ENCODE assay signal across 18 cellular contexts in genomic region chr2:10774394-10774793, GRCh38. TPM values are rescaled to one million over a fixed set of nuclear protein-coding genes. Genes with fewer than 3 reads are reported as not detected.
A peak's percentile ranks its signal among the peaks of the same experiment; 100 is the strongest.
DNase-seq lines count a peak whose midpoint lies in the region; ATAC-seq and TF ChIP-seq lines count a peak whose summit lies in the region.
"Had no signal": no experiment of that assay in that cellular context is flagged by ENCODE, and none has a peak within 500 bp of the region (broad histone marks: within the 10 kb centered on the region; RNA-seq: fewer than 3 reads in every experiment).

No MANE protein-coding gene starts in this region.

- no peak overlapping the region for H4K91ac ChIP-seq in neuronal stem cell (ENCODE audit: low read depth, low read length, poor library complexity)

- H2BK12ac ChIP-seq in neuronal stem cell (ENCODE audit: low read length) = no peak overlapping the region

- TF ChIP-seq CTCF in 22Rv1 (IDR thresholded peaks at IDR 0.05) (no peak), left ventricle myocardium inferior (IDR thresholded peaks at IDR 0.05; ENCODE audit: borderline replicate concordance) (no peak), smooth muscle cell (IDR thresholded peaks at IDR 0.05; ENCODE audit: borderline replicate concordance, insufficient read depth, poor library complexity, severe bottlenecking) (no peak)

- H3K4me3 ChIP-seq in adipocyte (ENCODE audit: low read length) (no peak overlapping the region), left ventricle myocardium inferior (no peak overlapping the region), neuronal stem cell (ENCODE audit: low read length in 2 of 2) (no peak overlapping the region), smooth muscle cell (no peak overlapping the region)
- H3K4me3 ChIP-seq: A549 had no signal

- H3K27me3 ChIP-seq in adipocyte (replicated peaks; ENCODE audit: control insufficient read depth, insufficient read depth, low read length) (peaks cover 10% of the 10 kb centered on the region), left ventricle myocardium inferior (ENCODE audit: low read depth) (no peaks in the 10 kb centered on the region), neuronal stem cell (ENCODE audit: control insufficient read depth in 3 of 3, insufficient read depth in 3 of 3, low read depth in 1 of 3, low read length in 3 of 3) (no peaks in the 10 kb centered on the region), smooth muscle cell (ENCODE audit: low read depth) (no peaks in the 10 kb centered on the region)
- H3K27me3 ChIP-seq: neutrophil had no signal

- no peaks in the 10 kb centered on the region for H3K36me3 Mint-ChIP-seq in T-helper 17 cell (ENCODE audit: low read depth)

- H3F3A ChIP-seq in smooth muscle cell (ENCODE audit: low read depth) = no peaks in the 10 kb centered on the region

- no peaks in the 10 kb centered on the region for H3K9me3 ChIP-seq in adipocyte (ENCODE audit: control insufficient read depth, low read length)
- no peaks in the 10 kb centered on the region for H3K9me3 ChIP-seq in left ventricle myocardium inferior (replicated peaks)
- no peaks in the 10 kb centered on the region for H3K9me3 ChIP-seq in neuronal stem cell (replicated peaks in 1 of 2; ENCODE audit: control insufficient read depth in 2 of 2, insufficient read depth in 1 of 2, low read depth in 1 of 2, low read length in 2 of 2)
- H3K9me3 ChIP-seq in smooth muscle cell (replicated peaks; ENCODE audit: low read depth) = no peaks in the 10 kb centered on the region
- no peaks in the 10 kb centered on the region for H3K9me3 ChIP-seq in T-helper 17 cell (ENCODE audit: control insufficient read depth, low read length, poor library complexity, severe bottlenecking)
- H3K9me3 ChIP-seq: A549, neutrophil had no signal

- H3K27ac ChIP-seq in 22Rv1 = peak overlapping the region; percentile 18; the same call in 1 of the 2 replicates
- H3K27ac ChIP-seq in left ventricle myocardium inferior (replicated peaks) = peak overlapping the region; percentile 80
- peak overlapping the region; percentile 18 for H3K27ac ChIP-seq in neuronal stem cell (replicated peaks; ENCODE audit: low read length)
- no peak overlapping the region for H3K27ac ChIP-seq in smooth muscle cell (ENCODE audit: low read depth)
- H3K27ac ChIP-seq: A549, neutrophil had no signal

- peak overlapping the region; percentile 5 for H2BK120ac ChIP-seq in neuronal stem cell (ENCODE audit: low read depth, low read length)

- no peak overlapping the region for H3K4me2 ChIP-seq in neuronal stem cell (ENCODE audit: insufficient read depth, low read length, poor library complexity, severe bottlenecking)
- H3K4me2 ChIP-seq in smooth muscle cell = no peak overlapping the region
- H3K4me2 ChIP-seq: A549 had no signal

- H3K36me3 ChIP-seq in adipocyte (ENCODE audit: control insufficient read depth, insufficient read depth, low read length, severe bottlenecking) = peaks cover 5% of the 10 kb centered on the region
- peaks cover 16% of the 10 kb centered on the region for H3K36me3 ChIP-seq in left ventricle myocardium inferior
- peaks cover 2 to 13% of the 10 kb centered on the region in 2 donors for H3K36me3 ChIP-seq in neuronal stem cell (replicated peaks in 1 of 2; ENCODE audit: control insufficient read depth in 2 of 2, insufficient read depth in 2 of 2, low read length in 2 of 2)
- H3K36me3 ChIP-seq in smooth muscle cell (ENCODE audit: low read depth) = no peaks in the 10 kb centered on the region

- H3K14ac ChIP-seq in neuronal stem cell (ENCODE audit: low read length) = peak overlapping the region; percentile 51

- no peak overlapping the region for H3K9ac ChIP-seq in adipocyte (ENCODE audit: low read length)
- H3K9ac ChIP-seq in neuronal stem cell (ENCODE audit: low read depth, low read length, poor library complexity) = no peak overlapping the region
- no peak overlapping the region for H3K9ac ChIP-seq in smooth muscle cell (ENCODE audit: low read depth)

- H3K79me1 ChIP-seq in neuronal stem cell (ENCODE audit: low read depth, low read length) = peaks cover 4% of the 10 kb centered on the region

- no peak for ATAC-seq in T-helper 17 cell
- ATAC-seq: stimulated activated naive B cell treated with anti-CD40 and anti-IgM and Interleukin-4, amounts not matched to agents 10 μg/mL and 1 μg/mL and 100 μg/mL, for 72 hours had no signal

- no CpG with 5 or more reads among the region's 6 CpGs for WGBS in neuronal stem cell (ENCODE audit: extremely low coverage in 2 of 2, insufficient read length in 2 of 2, insufficient replicate concordance in 1 of 2), 2 donors
- 77% methylated on average over 6 of the region's 6 CpGs for WGBS in smooth muscle cell (ENCODE audit: low lambda C conversion rate)

- no peak overlapping the region for H4K8ac ChIP-seq in neuronal stem cell (ENCODE audit: low read depth, low read length)

- H2AK5ac ChIP-seq in neuronal stem cell (ENCODE audit: low read depth, low read length) = peak overlapping the region; percentile 61

- no peaks in the 10 kb centered on the region for H3K27me3 Mint-ChIP-seq in T-helper 17 cell
- H3K27me3 Mint-ChIP-seq: CD4-positive, CD25-positive, alpha-beta regulatory T cell; stimulated activated naive B cell treated with anti-CD40 and anti-IgM and Interleukin-4, amounts not matched to agents 10 μg/mL and 1 μg/mL and 100 μg/mL, for 72 hours had no signal

- peak overlapping the region; percentile 17 for H3K4ac ChIP-seq in neuronal stem cell (ENCODE audit: low read length)

- H3K23ac ChIP-seq in neuronal stem cell (ENCODE audit: low read depth, low read length, poor library complexity) = no peak overlapping the region

- intact Hi-C loops in left ventricle myocardium inferior (cut with micrococcal nuclease) = no loop called here

- no peak overlapping the region for H2BK15ac ChIP-seq in neuronal stem cell (ENCODE audit: low read length)

- peak overlapping the region; percentile 11 for H2BK5ac ChIP-seq in neuronal stem cell (ENCODE audit: low read length)

- H3K27ac Mint-ChIP-seq in T-helper 17 cell = no peak overlapping the region

- no peaks in the 10 kb centered on the region for H4K20me1 ChIP-seq in smooth muscle cell (ENCODE audit: low read depth)

- H3K4me1 ChIP-seq in adipocyte (ENCODE audit: control insufficient read depth, insufficient read depth, low read length) = no peaks in the 10 kb centered on the region
- H3K4me1 ChIP-seq in left ventricle myocardium inferior = peaks cover 33% of the 10 kb centered on the region
- peaks cover 0 to 13% of the 10 kb centered on the region in 2 donors for H3K4me1 ChIP-seq in neuronal stem cell (ENCODE audit: control insufficient read depth in 2 of 2, insufficient read depth in 1 of 2, low read depth in 1 of 2, low read length in 2 of 2)
- no peaks in the 10 kb centered on the region for H3K4me1 ChIP-seq in smooth muscle cell (ENCODE audit: low read depth)
- H3K4me1 ChIP-seq: A549 had no signal

- peak; percentile 23 for DNase-seq in adipocyte (ENCODE audit: low read depth)
- DNase-seq in left ventricle myocardium inferior = peak; percentile 34
- no peak for DNase-seq in neuronal stem cell (ENCODE audit: low spot score)
- no peak for DNase-seq in NOMO-1 treated with DMSO at 0.1 percent for 48 hours (lab: John Stamatoyannopoulos, UW; ENCODE audit: unreplicated experiment)
- no peak for DNase-seq in smooth muscle cell (lab: John Stamatoyannopoulos, UW; ENCODE audit: unreplicated experiment)
- DNase-seq in T-helper 17 cell = no peak
- DNase-seq in C1 segment of cervical spinal cord (lab: John Stamatoyannopoulos, UW) = no peak
- DNase-seq: activated CD4-positive, alpha-beta T cell treated with anti-CD3 and anti-CD28 coated beads, Interleukin-2, amount 50 U/mL, for 4 hours; activated T-cell treated with anti-CD3 and anti-CD28 coated beads, Interleukin-2, amount 50 U/mL, for 4 hours; CD4-positive, CD25-positive, alpha-beta regulatory T cell; foreskin melanocyte; NCI-H1694; NCI-H510A; stimulated activated naive B cell treated with anti-CD40 and anti-IgM and Interleukin-4, amounts not matched to agents 10 μg/mL and 1 μg/mL and 100 μg/mL, for 72 hours had no signal

- peaks cover 2% of the 10 kb centered on the region for H3K4me1 Mint-ChIP-seq in T-helper 17 cell
- H3K4me1 Mint-ChIP-seq: CD4-positive, CD25-positive, alpha-beta regulatory T cell had no signal

- no peak overlapping the region for H3K18ac ChIP-seq in neuronal stem cell (ENCODE audit: low read length)

- H2AFZ ChIP-seq in neuronal stem cell (ENCODE audit: low read length) (no peak overlapping the region), smooth muscle cell (ENCODE audit: low read depth) (no peak overlapping the region)

- H3K4me3 Mint-ChIP-seq in T-helper 17 cell = no peak overlapping the region
- H3K4me3 Mint-ChIP-seq: activated T-cell treated with anti-CD3 and anti-CD28 coated beads, Interleukin-2, amount 50 U/mL, for 4 hours; CD4-positive, CD25-positive, alpha-beta regulatory T cell; stimulated activated naive B cell treated with anti-CD40 and anti-IgM and Interleukin-4, amounts not matched to agents 10 μg/mL and 1 μg/mL and 100 μg/mL, for 72 hours had no signal

- no peaks in the 10 kb centered on the region for H3K79me2 ChIP-seq in smooth muscle cell (ENCODE audit: low read depth)

RNA-seq across cellular contexts. Expression of gene PDIA6, which starts 38.2 kb away (rescaled TPM):
- 107 TPM for total RNA-seq in left ventricle myocardium inferior
- 174 TPM for polyA plus RNA-seq in neuronal stem cell (2013, experiment 1 of 2)
- 169 TPM for polyA plus RNA-seq in neuronal stem cell (2013, experiment 2 of 2)
- 360 and 470 TPM in 2 replicates for total RNA-seq in smooth muscle cell
- 509 and 671 TPM in 2 replicates for polyA plus RNA-seq in smooth muscle cell
- 10 to 100 TPM; 53.3 to 57.4 TPM for total RNA-seq in T-helper 17 cell

RNA-seq across cellular contexts. Expression of gene ATP6V1C2, which starts 53.0 kb away (rescaled TPM):
- total RNA-seq in left ventricle myocardium inferior (0.69 TPM), smooth muscle cell (0.36 and 1.5 TPM in 2 replicates), T-helper 17 cell (not detected)
- 0.15 TPM for polyA plus RNA-seq in neuronal stem cell (2013, experiment 1 of 2)
- polyA plus RNA-seq in neuronal stem cell (2013, experiment 2 of 2) = 0.21 TPM
- 0.19 and 0.53 TPM in 2 replicates for polyA plus RNA-seq in smooth muscle cell
- total RNA-seq: CD4-positive, CD25-positive, alpha-beta regulatory T cell; HT1080 had no signal

Comparison
In these comparisons a context has a peak if more than half of its experiments do, and no peak if none do; other contexts are left out.
1. DNase-seq: peak in adipocyte (single experiment) and left ventricle myocardium inferior (single experiment); none in neuronal stem cell (single experiment), NOMO-1 treated with DMSO at 0.1 percent for 48 hours (single experiment), smooth muscle cell (single experiment), T-helper 17 cell (0 of 3) and C1 segment of cervical spinal cord (0 of 14).